In genomic region chr2:171651667-171652410, GRCh38 we compare ENCODE assay signal across 23 cellular contexts.
"Had no signal": no experiment of that assay in that cellular context is flagged by ENCODE, and none has a peak within 500 bp of the region (broad histone marks: within the 10 kb centered on the region; RNA-seq: fewer than 3 reads in every experiment).

No MANE protein-coding gene starts in this region.

- H3K4me3 ChIP-seq: neural progenitor cell, uterus had no signal

- H3K36me3 ChIP-seq: neural progenitor cell, uterus, WERI-Rb-1 had no signal

- H3K27me3 ChIP-seq: neural progenitor cell, uterus had no signal

- H3K4me1 Mint-ChIP-seq: central memory CD8-positive, alpha-beta T cell; immature natural killer cell; neural progenitor cell had no signal

- H3K9me3 ChIP-seq: uterus had no signal

- H3K4me3 Mint-ChIP-seq: activated T-helper 1 cell treated with anti-CD3 and anti-CD28 coated beads, Interleukin-12 subunit alpha, Interleukin-12 subunit beta, Interleukin-2, Interleukin-4 antibody, amounts not matched to agents 30 ng/mL and 10 ng/mL and 1 ng/mL, durations not matched to agents 14 hours and 24 hours and 36 hours; central memory CD8-positive, alpha-beta T cell; dendritic cell treated with granulocyte-macrophage colony-stimulating factor and Interleukin-4, amounts not matched to agents 40 ng/mL and 50 ng/mL, for 4 days; immature natural killer cell; memory B cell; naive thymus-derived CD8-positive, alpha-beta T cell; neural progenitor cell; T-helper 17 cell; type B pancreatic cell had no signal

- H3K27ac Mint-ChIP-seq: activated T-helper 1 cell treated with anti-CD3 and anti-CD28 coated beads, Interleukin-12 subunit alpha, Interleukin-12 subunit beta, Interleukin-2, Interleukin-4 antibody, amounts not matched to agents 30 ng/mL and 10 ng/mL and 1 ng/mL, durations not matched to agents 14 hours and 24 hours and 36 hours; dendritic cell treated with granulocyte-macrophage colony-stimulating factor and Interleukin-4, amounts not matched to agents 40 ng/mL and 50 ng/mL, for 4 days; immature natural killer cell; memory B cell; naive thymus-derived CD8-positive, alpha-beta T cell; neural progenitor cell; T-helper 17 cell; type B pancreatic cell had no signal

- FAIRE-seq: endometrium had no signal

- H3K27ac ChIP-seq: neural progenitor cell, uterus, WERI-Rb-1 had no signal

- H3K9ac ChIP-seq: neural progenitor cell had no signal

- H3K4me1 ChIP-seq: neural progenitor cell, uterus had no signal

- H3K36me3 Mint-ChIP-seq: neural progenitor cell, type B pancreatic cell had no signal

- ATAC-seq: naive thymus-derived CD8-positive, alpha-beta T cell; right cardiac atrium; stimulated activated naive CD8-positive, alpha-beta T cell treated with anti-CD3 and anti-CD28 coated beads, Interleukin-15, Interleukin-2, amounts not matched to agents 100 U/mL and 50 U/mL, for 24 hours; T-helper 17 cell had no signal

- H3K4me2 ChIP-seq: neural progenitor cell had no signal

- DNase-seq: activated CD8-positive, alpha-beta memory T cell treated with anti-CD3 and anti-CD28 coated beads for 24 hours; activated effector memory CD4-positive, alpha-beta T cell treated with anti-CD3 and anti-CD28 coated beads, Interleukin-2, amount 50 U/mL, for 16 hours; activated naive CD4-positive, alpha-beta T cell treated with anti-CD3 and anti-CD28 coated beads, Interleukin-2, amount 50 U/mL, for 16 hours; amniotic stem cell; effector CD4-positive, alpha-beta T cell; head of caudate nucleus; hypothalamus; immature natural killer cell; naive thymus-derived CD8-positive, alpha-beta T cell; occipital lobe; right cardiac atrium; stimulated activated CD4-positive, alpha-beta T cell treated with anti-CD3 and anti-CD28 coated beads, Interleukin-2, amount 100 ng/mL, for 48 hours; stimulated activated naive CD8-positive, alpha-beta T cell treated with anti-CD3 and anti-CD28 coated beads, Interleukin-15, Interleukin-2, amounts not matched to agents 100 U/mL and 50 U/mL, for 24 hours; T-helper 17 cell; uterus; WERI-Rb-1 had no signal
